ENCODE assay signal across 19 cellular contexts in the genomic region with DNA sequence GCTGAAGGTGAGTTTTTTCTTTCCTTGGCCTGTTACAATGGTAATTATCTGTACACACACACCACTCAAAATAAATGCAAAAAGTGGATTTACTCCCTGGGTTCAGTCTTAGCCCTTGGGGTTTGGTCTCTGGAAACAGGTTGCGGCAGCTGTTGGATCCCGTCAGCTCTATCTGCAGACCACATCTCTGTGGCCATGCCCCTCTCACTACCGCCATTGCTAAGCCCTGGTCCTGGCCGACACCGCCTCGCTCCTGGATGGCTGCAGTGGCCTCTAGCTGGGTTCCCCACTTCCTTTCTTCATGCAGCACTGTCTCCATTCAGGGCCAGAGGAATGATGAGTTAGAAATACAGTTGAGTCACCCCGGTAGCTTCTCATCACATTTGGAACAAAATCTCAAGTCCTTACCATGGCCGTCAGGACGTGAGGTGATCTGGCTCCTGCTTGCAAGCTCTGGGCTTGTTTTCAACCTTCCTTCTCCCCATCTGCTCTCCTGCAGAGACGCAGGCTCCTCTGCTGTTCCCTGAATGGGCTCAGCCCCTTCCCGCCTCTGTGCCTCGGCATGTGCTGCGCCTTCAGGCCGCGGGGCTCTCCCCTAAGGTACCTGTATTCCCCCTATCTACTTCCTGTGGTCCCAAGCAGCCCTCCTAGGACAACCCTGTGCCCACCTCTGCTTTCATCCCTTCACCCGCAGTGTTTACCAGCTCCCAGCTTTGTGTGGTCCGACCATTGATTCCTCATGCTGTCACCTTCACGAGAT. TPM values are rescaled to one million over a fixed set of nuclear protein-coding genes. Genes with fewer than 3 reads are reported as not detected.
"Had no signal": no experiment of that assay in that cellular context is flagged by ENCODE, and none has a peak within 500 bp of the region (broad histone marks: within the 10 kb centered on the region; RNA-seq: fewer than 3 reads in every experiment).

No MANE protein-coding gene starts in this region.

- H3K27ac ChIP-seq: coronary artery, heart left ventricle, neutrophil, right atrium auricular region had no signal

- H3K4me2 ChIP-seq: smooth muscle cell had no signal

- H3K4me1 ChIP-seq: heart left ventricle, right atrium auricular region had no signal

- H3K27me3 ChIP-seq: heart left ventricle, neutrophil, right atrium auricular region had no signal

- H3K4me3 Mint-ChIP-seq: endodermal cell; naive thymus-derived CD4-positive, alpha-beta T cell; nephron progenitor cell had no signal

- H3K4me3 ChIP-seq: coronary artery, heart left ventricle, right atrium auricular region, smooth muscle cell had no signal

- H3K27ac Mint-ChIP-seq: endodermal cell had no signal

- H3K9me3 ChIP-seq: heart left ventricle, neutrophil, right atrium auricular region had no signal

- H3K9me3 Mint-ChIP-seq: endodermal cell; naive thymus-derived CD4-positive, alpha-beta T cell; nephron progenitor cell had no signal

- ATAC-seq: heart left ventricle; naive thymus-derived CD4-positive, alpha-beta T cell had no signal

- DNase-seq: effector CD4-positive, alpha-beta T cell; endodermal cell; erythroblast; foreskin melanocyte; hippocampal formation; kidney glomerular epithelial cell; naive thymus-derived CD4-positive, alpha-beta T cell; nephron progenitor cell; stimulated activated CD4-positive, alpha-beta T cell treated with anti-CD3 and anti-CD28 coated beads, Interleukin-2, amount 100 ng/mL, for 48 hours; stimulated activated naive CD4-positive, alpha-beta T cell treated with Interleukin-2 at 50 U/mL for 16 hours; trophoblast cell had no signal

- H3K27me3 Mint-ChIP-seq: naive thymus-derived CD4-positive, alpha-beta T cell had no signal

- H3K36me3 ChIP-seq: heart left ventricle, neutrophil, right atrium auricular region had no signal

RNA-seq across cellular contexts. Expression of a gene that starts 38.0 kb away (rescaled TPM):
- total RNA-seq: dermis microvascular lymphatic vessel endothelial cell, glomerular endothelial cell, right atrium auricular region had no signal
- polyA plus RNA-seq: liver had no signal
